1 cellular context compared by ENCODE assay signal in genomic region chr1:111275079-111275478, GRCh38.
TF ChIP-seq lines count a peak whose summit lies in the region.

No MANE protein-coding gene starts in this region.

TF ChIP-seq in IMR-90, 13 proteins besides CTCF, POLR2A, EP300 and RAD21:
- TF ChIP-seq BHLHE40 (IDR thresholded peaks at IDR 0.05; ENCODE audit: low read depth, low read length), result no peak
- TF ChIP-seq ELK1 (IDR thresholded peaks at IDR 0.05; ENCODE audit: borderline replicate concordance, low read depth, low read length), result no peak
- TF ChIP-seq MAZ (IDR thresholded peaks at IDR 0.05; ENCODE audit: borderline replicate concordance, low read depth, low read length), result no peak
- no peak for TF ChIP-seq FOS (IDR thresholded peaks at IDR 0.05; ENCODE audit: low read depth, low read length)
- TF ChIP-seq MAFK (IDR thresholded peaks at IDR 0.05; ENCODE audit: low read depth, low read length), result no peak
- TF ChIP-seq CEBPB (IDR thresholded peaks at IDR 0.05; ENCODE audit: low read depth, low read length), result no peak
- TF ChIP-seq MXI1 (IDR thresholded peaks at IDR 0.05; ENCODE audit: borderline replicate concordance, low read depth, low read length), result no peak
- no peak for TF ChIP-seq SMC3 (IDR thresholded peaks at IDR 0.05; ENCODE audit: low read depth, low read length)
- no peak for TF ChIP-seq CHD1 (IDR thresholded peaks at IDR 0.05; ENCODE audit: low read depth, low read length)
- TF ChIP-seq NFE2L2 (IDR thresholded peaks at IDR 0.05; ENCODE audit: low read depth, low read length), result no peak
- no peak for TF ChIP-seq RFX5 (IDR thresholded peaks at IDR 0.05; ENCODE audit: low read depth, low read length)
- no peak for TF ChIP-seq USF2 (IDR thresholded peaks at IDR 0.05; ENCODE audit: low read depth, low read length)
- TF ChIP-seq RCOR1 (IDR thresholded peaks at IDR 0.05; ENCODE audit: insufficient replicate concordance, low read length), result no peak
